In genomic region chr5:119313207-119313606, GRCh38 we compare ENCODE assay signal across 15 cellular contexts.
A peak's percentile ranks its signal among the peaks of the same experiment; 100 is the strongest.
DNase-seq lines count a peak whose midpoint lies in the region; ATAC-seq and TF ChIP-seq lines count a peak whose summit lies in the region.
"Had no signal": no experiment of that assay in that cellular context is flagged by ENCODE, and none has a peak within 500 bp of the region (broad histone marks: within the 10 kb centered on the region; RNA-seq: fewer than 3 reads in every experiment).

No MANE protein-coding gene starts in this region.

- H3K27me3 ChIP-seq in SU-DHL-6 (ENCODE audit: low read length) = no peaks in the 10 kb centered on the region
- no peaks in the 10 kb centered on the region for H3K27me3 ChIP-seq in effector memory CD4-positive, alpha-beta T cell (replicated peaks; ENCODE audit: control insufficient read depth, insufficient read depth, low read length, poor library complexity, severe bottlenecking)
- H3K27me3 ChIP-seq: heart left ventricle had no signal

- no peaks in the 10 kb centered on the region for H3K9me2 ChIP-seq in SU-DHL-6 (replicated peaks; ENCODE audit: insufficient read depth, low read length)

- H3K9ac ChIP-seq in SU-DHL-6 (ENCODE audit: low read length) = peak overlapping the region; percentile 20

- H3F3A ChIP-seq in SU-DHL-6 (ENCODE audit: insufficient read depth) = peaks cover 55% of the 10 kb centered on the region

- peaks cover 69% of the 10 kb centered on the region for H3K79me2 ChIP-seq in SU-DHL-6 (ENCODE audit: insufficient read depth, low read length)

- TF ChIP-seq CTCF in SU-DHL-6 (IDR thresholded peaks at IDR 0.05; ENCODE audit: insufficient read depth, low read length, poor library complexity, severe bottlenecking) = no peak

- no peaks in the 10 kb centered on the region for H3K9me3 Mint-ChIP-seq in activated T-cell treated with anti-CD3 and anti-CD28 coated beads, Interleukin-2, amount 50 U/mL, for 24 hours
- H3K9me3 Mint-ChIP-seq in stimulated activated naive CD8-positive, alpha-beta T cell treated with anti-CD3 and anti-CD28 coated beads, Interleukin-15, amount 100 ng/mL, for 72 hours = no peaks in the 10 kb centered on the region
- H3K9me3 Mint-ChIP-seq: HFFc6 had no signal

- H3K4me1 ChIP-seq in effector memory CD4-positive, alpha-beta T cell (ENCODE audit: control insufficient read depth, insufficient read depth, low read length, poor library complexity, severe bottlenecking) = peaks cover 62% of the 10 kb centered on the region
- H3K4me1 ChIP-seq: prostate gland had no signal

- H4K20me1 ChIP-seq in SU-DHL-6 (ENCODE audit: low read depth, low read length) = no peaks in the 10 kb centered on the region

- ATAC-seq in stimulated activated naive CD8-positive, alpha-beta T cell treated with anti-CD3 and anti-CD28 coated beads, Interleukin-15, amount 100 ng/mL, for 72 hours = no peak
- ATAC-seq: heart left ventricle had no signal

- H3K27me3 Mint-ChIP-seq in activated T-cell treated with anti-CD3 and anti-CD28 coated beads, Interleukin-2, amount 50 U/mL, for 24 hours = no peaks in the 10 kb centered on the region
- no peaks in the 10 kb centered on the region for H3K27me3 Mint-ChIP-seq in stimulated activated naive CD8-positive, alpha-beta T cell treated with anti-CD3 and anti-CD28 coated beads, Interleukin-15, amount 100 ng/mL, for 72 hours

- peaks cover 63% of the 10 kb centered on the region for H3K36me3 Mint-ChIP-seq in activated T-cell treated with anti-CD3 and anti-CD28 coated beads, Interleukin-2, amount 50 U/mL, for 24 hours (ENCODE audit: low read depth)

- peak overlapping the region; percentile 62 for H3K4me2 ChIP-seq in SU-DHL-6 (ENCODE audit: low read depth, low read length, poor library complexity, severe bottlenecking)

- peak overlapping the region; percentile 12 for H3K4me3 Mint-ChIP-seq in activated T-cell treated with anti-CD3 and anti-CD28 coated beads, Interleukin-2, amount 50 U/mL, for 24 hours
- peak overlapping the region; percentile 40 to 51 for H3K4me3 Mint-ChIP-seq in stimulated activated naive CD8-positive, alpha-beta T cell treated with anti-CD3 and anti-CD28 coated beads, Interleukin-15, amount 100 ng/mL, for 72 hours
- H3K4me3 Mint-ChIP-seq: HFFc6 had no signal

- no peak overlapping the region for H3K4me3 ChIP-seq in SU-DHL-6 (ENCODE audit: insufficient read depth, low read length, poor library complexity, severe bottlenecking)
- H3K4me3 ChIP-seq in effector memory CD4-positive, alpha-beta T cell (ENCODE audit: insufficient read depth, low read depth, low read length, poor library complexity, severe bottlenecking) = peak overlapping the region; percentile 17
- H3K4me3 ChIP-seq: heart left ventricle, prostate gland had no signal

- no peak for DNase-seq in activated T-cell treated with anti-CD3 and anti-CD28 coated beads, Interleukin-2, amount 50 U/mL, for 24 hours
- DNase-seq in activated T-cell treated with anti-CD3 and anti-CD28 coated beads, Interleukin-2, amount 50 U/mL, for 1 hour = no peak
- no peak for DNase-seq in effector memory CD4-positive, alpha-beta T cell
- no peak for DNase-seq in stimulated activated naive CD8-positive, alpha-beta T cell treated with anti-CD3 and anti-CD28 coated beads, Interleukin-15, amount 100 ng/mL, for 72 hours
- DNase-seq in COR-L47 (lab: John Stamatoyannopoulos, UW) = no peak
- DNase-seq in EL = no peak
- DNase-seq in Ammon's horn (ENCODE audit: low spot score) = no peak
- DNase-seq: heart left ventricle; HFFc6; KG1; NCI-H1436 treated with DMSO at 0.1 percent for 48 hours; NCI-H2227 treated with DMSO at 0.1 percent for 48 hours; stimulated activated CD4-positive, alpha-beta T cell treated with anti-CD3 and anti-CD28 coated beads, Interleukin-15, amount 100 ng/mL, for 24 hours had no signal

- no peaks in the 10 kb centered on the region for H3K9me3 ChIP-seq in SU-DHL-6 (ENCODE audit: insufficient read depth, low read length)
- H3K9me3 ChIP-seq in effector memory CD4-positive, alpha-beta T cell (ENCODE audit: control insufficient read depth, low read length) = no peaks in the 10 kb centered on the region
- H3K9me3 ChIP-seq: heart left ventricle, prostate gland had no signal

- H2AFZ ChIP-seq in SU-DHL-6 (ENCODE audit: low read depth, low read length, severe bottlenecking) = no peak overlapping the region

- peak overlapping the region; percentile 99 for H3K27ac ChIP-seq in SU-DHL-6 (ENCODE audit: low read depth, low read length)
- peak overlapping the region; percentile 43 for H3K27ac ChIP-seq in effector memory CD4-positive, alpha-beta T cell (ENCODE audit: insufficient read depth, low read length, poor library complexity, severe bottlenecking)
- H3K27ac ChIP-seq: prostate gland had no signal

- H3K4me1 Mint-ChIP-seq in activated T-cell treated with anti-CD3 and anti-CD28 coated beads, Interleukin-2, amount 50 U/mL, for 24 hours (ENCODE audit: low read depth) = peaks cover 92% of the 10 kb centered on the region
- H3K4me1 Mint-ChIP-seq in stimulated activated naive CD8-positive, alpha-beta T cell treated with anti-CD3 and anti-CD28 coated beads, Interleukin-15, amount 100 ng/mL, for 72 hours = peaks cover 96% of the 10 kb centered on the region

- H3K36me3 ChIP-seq in SU-DHL-6 (ENCODE audit: low read length) = no peaks in the 10 kb centered on the region
- H3K36me3 ChIP-seq in effector memory CD4-positive, alpha-beta T cell (ENCODE audit: control insufficient read depth, insufficient read depth, low read length) = no peaks in the 10 kb centered on the region
- H3K36me3 ChIP-seq: heart left ventricle, prostate gland had no signal

- peak overlapping the region; percentile 97 for H3K27ac Mint-ChIP-seq in activated T-cell treated with anti-CD3 and anti-CD28 coated beads, Interleukin-2, amount 50 U/mL, for 24 hours
- peak overlapping the region; percentile 48 to 93 for H3K27ac Mint-ChIP-seq in stimulated activated naive CD8-positive, alpha-beta T cell treated with anti-CD3 and anti-CD28 coated beads, Interleukin-15, amount 100 ng/mL, for 72 hours
- H3K27ac Mint-ChIP-seq: HFFc6 had no signal
